24 cellular contexts compared by ENCODE assay signal in the genomic region with DNA sequence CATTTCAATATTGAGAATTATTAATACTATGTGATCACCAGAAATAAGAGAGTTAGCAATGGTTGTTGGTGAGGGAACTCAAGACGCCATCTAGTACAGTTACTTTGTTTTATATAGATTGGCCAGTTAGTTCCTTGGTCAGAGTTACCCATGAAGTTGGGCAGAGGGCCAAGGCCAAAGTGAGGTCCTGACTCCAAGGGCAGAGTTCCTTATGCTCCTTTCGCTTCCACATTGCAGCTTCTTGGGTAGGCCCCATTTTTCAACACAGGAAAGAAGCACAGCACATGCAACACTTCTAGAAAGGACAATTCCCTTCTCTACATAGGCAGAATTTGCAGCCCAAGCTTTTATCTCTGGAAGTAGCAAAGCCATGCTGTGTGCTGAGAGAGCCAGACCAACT.
DNase-seq lines count a peak whose midpoint lies in the region; ATAC-seq and TF ChIP-seq lines count a peak whose summit lies in the region.
"Had no signal": no experiment of that assay in that cellular context is flagged by ENCODE, and none has a peak within 500 bp of the region (broad histone marks: within the 10 kb centered on the region; RNA-seq: fewer than 3 reads in every experiment).

No MANE protein-coding gene starts in this region.

- H3K4me1 Mint-ChIP-seq in CD14-positive monocyte, result peaks cover 53% of the 10 kb centered on the region
- H3K4me1 Mint-ChIP-seq in dendritic cell treated with granulocyte-macrophage colony-stimulating factor and Interleukin-4, amounts not matched to agents 40 ng/mL and 50 ng/mL, for 4 days (ENCODE audit: low read depth), result peaks cover 54% of the 10 kb centered on the region
- H3K4me1 Mint-ChIP-seq: activated naive CD8-positive, alpha-beta T cell treated with anti-CD3 and anti-CD28 coated beads, Interleukin-2, amount 10 ng/mL, durations not matched to agents 7 days and 5 days; IgD-negative memory B cell had no signal

- DNase-seq in CD14-positive monocyte (ENCODE audit: low spot score), result no peak
- DNase-seq in left lobe of liver (ENCODE audit: low spot score), result no peak
- peak; percentile 81 for DNase-seq in sigmoid colon
- DNase-seq in EL, result no peak
- DNase-seq in activated T-cell treated with anti-CD3 and anti-CD28 coated beads, Interleukin-2, amount 50 U/mL, for 48 hours, result no peak
- DNase-seq: ACHN; activated CD8-positive, alpha-beta memory T cell treated with anti-CD3 and anti-CD28 coated beads, Interleukin-2, amount 50 U/mL, for 4 hours; activated naive CD8-positive, alpha-beta T cell treated with anti-CD3 and anti-CD28 coated beads, Interleukin-2, amount 10 ng/mL, durations not matched to agents 7 days and 5 days; NCI-H1436 treated with DMSO at 0.1 percent for 48 hours; nephron progenitor cell; spleen; stimulated activated CD4-positive, alpha-beta T cell treated with anti-CD3 and anti-CD28 coated beads, Interleukin-4, amount 100 ng/mL, for 1 hour; stimulated activated naive CD4-positive, alpha-beta T cell treated with Interleukin-2 at 50 U/mL for 16 hours; T-helper 2 cell had no signal

- intact Hi-C loops in CD14-positive monocyte (cut with micrococcal nuclease) (no loop called here), sigmoid colon (cut with DNase I) (no loop called here)
- intact Hi-C loops in dendritic cell treated with granulocyte-macrophage colony-stimulating factor and Interleukin-4, amounts not matched to agents 40 ng/mL and 50 ng/mL, for 4 days (cut with micrococcal nuclease), result no loop called here

- no peak overlapping the region for H3K27ac ChIP-seq in sigmoid colon
- H3K27ac ChIP-seq: C4-2B, esophagus muscularis mucosa, VCaP had no signal

- H3K36me3 ChIP-seq in sigmoid colon, result no peaks in the 10 kb centered on the region
- H3K36me3 ChIP-seq: esophagus muscularis mucosa, HAP-1, spleen had no signal

- no peaks in the 10 kb centered on the region for H3K4me1 ChIP-seq in sigmoid colon
- H3K4me1 ChIP-seq: HAP-1 had no signal

- no peak for TF ChIP-seq EP300 in sigmoid colon (IDR thresholded peaks at IDR 0.05)

- H3K9me3 ChIP-seq in sigmoid colon, result no peaks in the 10 kb centered on the region
- H3K9me3 ChIP-seq: esophagus muscularis mucosa, HAP-1, spleen had no signal

- no peaks in the 10 kb centered on the region for H3K27me3 ChIP-seq in sigmoid colon

- peak overlapping the region in 6 of 7 donors; percentile 35 to 80 (median 60) for H3K27ac Mint-ChIP-seq in CD14-positive monocyte
- peak overlapping the region; percentile 80 for H3K27ac Mint-ChIP-seq in dendritic cell treated with granulocyte-macrophage colony-stimulating factor and Interleukin-4, amounts not matched to agents 40 ng/mL and 50 ng/mL, for 4 days
- H3K27ac Mint-ChIP-seq: activated naive CD8-positive, alpha-beta T cell treated with anti-CD3 and anti-CD28 coated beads, Interleukin-2, amount 10 ng/mL, durations not matched to agents 7 days and 5 days; activated T-helper 2 cell treated with anti-CD3 and anti-CD28 coated beads, Interferon-gamma antibody, Interleukin-2, Interleukin-4, amounts not matched to agents 10 μg/mL and 5 μg/mL and 100 μg/mL, durations not matched to agents 14 hours and 24 hours and 36 hours; IgD-negative memory B cell; nephron progenitor cell; type B pancreatic cell had no signal

- H3K27me3 Mint-ChIP-seq in CD14-positive monocyte (ENCODE audit: low read depth in 3 of 3), result peaks cover 0 to 7% (median 3%) of the 10 kb centered on the region in 3 donors
- H3K27me3 Mint-ChIP-seq in dendritic cell treated with granulocyte-macrophage colony-stimulating factor and Interleukin-4, amounts not matched to agents 40 ng/mL and 50 ng/mL, for 4 days, result peaks cover 2% of the 10 kb centered on the region

- H3K4me3 Mint-ChIP-seq in CD14-positive monocyte, result no peak overlapping the region
- no peak overlapping the region for H3K4me3 Mint-ChIP-seq in dendritic cell treated with granulocyte-macrophage colony-stimulating factor and Interleukin-4, amounts not matched to agents 40 ng/mL and 50 ng/mL, for 4 days
- H3K4me3 Mint-ChIP-seq: activated naive CD8-positive, alpha-beta T cell treated with anti-CD3 and anti-CD28 coated beads, Interleukin-2, amount 10 ng/mL, durations not matched to agents 7 days and 5 days; IgD-negative memory B cell; nephron progenitor cell; type B pancreatic cell had no signal

- no peak for TF ChIP-seq POLR2A in sigmoid colon (IDR thresholded peaks at IDR 0.05)

- peaks cover 0 to 2% of the 10 kb centered on the region in 2 donors for H3K36me3 Mint-ChIP-seq in CD14-positive monocyte
- H3K36me3 Mint-ChIP-seq in dendritic cell treated with granulocyte-macrophage colony-stimulating factor and Interleukin-4, amounts not matched to agents 40 ng/mL and 50 ng/mL, for 4 days (ENCODE audit: low read depth), result no peaks in the 10 kb centered on the region
- H3K36me3 Mint-ChIP-seq: activated naive CD8-positive, alpha-beta T cell treated with anti-CD3 and anti-CD28 coated beads, Interleukin-2, amount 10 ng/mL, durations not matched to agents 7 days and 5 days; type B pancreatic cell had no signal

- WGBS in sigmoid colon, 2 donors, result 89 to 93% methylated on average over 2 of the region's 2 CpGs

- no peak overlapping the region for H3K4me3 ChIP-seq in sigmoid colon
- H3K4me3 ChIP-seq: esophagus muscularis mucosa, HAP-1, spleen had no signal

- peaks cover 0 to 4% (median 0%) of the 10 kb centered on the region in 7 donors for H3K9me3 Mint-ChIP-seq in CD14-positive monocyte
- peaks cover 9% of the 10 kb centered on the region for H3K9me3 Mint-ChIP-seq in dendritic cell treated with granulocyte-macrophage colony-stimulating factor and Interleukin-4, amounts not matched to agents 40 ng/mL and 50 ng/mL, for 4 days
- H3K9me3 Mint-ChIP-seq: activated naive CD8-positive, alpha-beta T cell treated with anti-CD3 and anti-CD28 coated beads, Interleukin-2, amount 10 ng/mL, durations not matched to agents 7 days and 5 days; activated T-helper 2 cell treated with anti-CD3 and anti-CD28 coated beads, Interferon-gamma antibody, Interleukin-2, Interleukin-4, amounts not matched to agents 10 μg/mL and 5 μg/mL and 100 μg/mL, durations not matched to agents 14 hours and 24 hours and 36 hours; IgD-negative memory B cell; nephron progenitor cell; type B pancreatic cell had no signal

- ATAC-seq in left lobe of liver (peak; percentile 35), HG02885 (IDR thresholded peaks at IDR 0.05; ENCODE audit: poor library complexity, unreplicated experiment) (no peak), GM19328 (IDR thresholded peaks at IDR 0.05; ENCODE audit: unreplicated experiment) (no peak)

- TF ChIP-seq CTCF in CD14-positive monocyte (IDR thresholded peaks at IDR 0.05), result no peak
- no peak for TF ChIP-seq CTCF in sigmoid colon (IDR thresholded peaks at IDR 0.05)
